In genomic region chr2:110104025-110104771, GRCh38 we compare ENCODE assay signal across 16 cellular contexts. TPM values are rescaled to one million over a fixed set of nuclear protein-coding genes. Genes with fewer than 3 reads are reported as not detected.
A peak's percentile ranks its signal among the peaks of the same experiment; 100 is the strongest.
DNase-seq lines count a peak whose midpoint lies in the region; ATAC-seq, FAIRE-seq and TF ChIP-seq lines count a peak whose summit lies in the region.
"Had no signal": no experiment of that assay in that cellular context is flagged by ENCODE, and none has a peak within 500 bp of the region (broad histone marks: within the 10 kb centered on the region; RNA-seq: fewer than 3 reads in every experiment).

No MANE protein-coding gene starts in this region.

- no peaks in the 10 kb centered on the region for H3K9me3 ChIP-seq in endothelial cell of umbilical vein (replicated peaks; ENCODE audit: control insufficient read depth, insufficient read depth, low read length)
- no peaks in the 10 kb centered on the region for H3K9me3 ChIP-seq in thyroid gland
- H3K9me3 ChIP-seq in naive thymus-derived CD4-positive, alpha-beta T cell (ENCODE audit: control insufficient read depth in 2 of 3, low read length in 3 of 3) = no peaks in the 10 kb centered on the region

- no peaks in the 10 kb centered on the region for H3K9me1 ChIP-seq in endothelial cell of umbilical vein (replicated peaks; ENCODE audit: control insufficient read depth, extremely low read depth, insufficient read depth, low read length)

- H3K4me2 ChIP-seq in endothelial cell of umbilical vein (ENCODE audit: insufficient read depth, low read length) = no peak overlapping the region

- peaks cover 0 to 19% (median 1%) of the 10 kb centered on the region in 7 donors for H3K4me1 Mint-ChIP-seq in naive thymus-derived CD4-positive, alpha-beta T cell

- no peak overlapping the region for H3K4me3 Mint-ChIP-seq in naive thymus-derived CD4-positive, alpha-beta T cell
- H3K4me3 Mint-ChIP-seq: naive thymus-derived CD8-positive, alpha-beta T cell; stimulated activated effector memory CD8-positive, alpha-beta T cell treated with anti-CD3 and anti-CD28 coated beads, Interleukin-12 subunit alpha, Interleukin-12 subunit beta, amount 100 ng/mL, for 72 hours had no signal

- no peak overlapping the region for H3K27ac Mint-ChIP-seq in naive thymus-derived CD4-positive, alpha-beta T cell
- H3K27ac Mint-ChIP-seq in activated naive CD4-positive, alpha-beta T cell treated with anti-CD3 and anti-CD28 coated beads, Interleukin-2, amount 50 U/mL, for 72 hours = no peak overlapping the region
- H3K27ac Mint-ChIP-seq: stimulated activated effector memory CD8-positive, alpha-beta T cell treated with anti-CD3 and anti-CD28 coated beads, Interleukin-12 subunit alpha, Interleukin-12 subunit beta, amount 100 ng/mL, for 72 hours had no signal

- peaks cover 88% of the 10 kb centered on the region for H3K4me1 ChIP-seq in endothelial cell of umbilical vein (ENCODE audit: control insufficient read depth, extremely low read depth, insufficient read depth, low read length)
- peaks cover 62 to 73% of the 10 kb centered on the region in 2 donors for H3K4me1 ChIP-seq in thyroid gland
- no peaks in the 10 kb centered on the region for H3K4me1 ChIP-seq in naive thymus-derived CD4-positive, alpha-beta T cell (ENCODE audit: control insufficient read depth in 2 of 2, insufficient read depth in 2 of 2, low read length in 2 of 2)

- CTCF ChIA-PET in endothelial cell of umbilical vein (lab: Charles Lee) = no interaction called here
- CTCF ChIA-PET in naive thymus-derived CD4-positive, alpha-beta T cell (lab: Charles Lee) = no interaction called here

- peaks cover 0 to 11% (median 3%) of the 10 kb centered on the region in 11 donors for H3K9me3 Mint-ChIP-seq in naive thymus-derived CD4-positive, alpha-beta T cell
- peaks cover 0 to 12% of the 10 kb centered on the region in 2 donors for H3K9me3 Mint-ChIP-seq in activated naive CD4-positive, alpha-beta T cell treated with anti-CD3 and anti-CD28 coated beads, Interleukin-2, amount 50 U/mL, for 72 hours
- H3K9me3 Mint-ChIP-seq: stimulated activated effector memory CD8-positive, alpha-beta T cell treated with anti-CD3 and anti-CD28 coated beads, Interleukin-12 subunit alpha, Interleukin-12 subunit beta, amount 100 ng/mL, for 72 hours had no signal

- intact Hi-C loops in endothelial cell of umbilical vein (cut with micrococcal nuclease) (no loop called here), thyroid gland (cut with DNase I) (no loop called here)
- intact Hi-C loops in naive thymus-derived CD4-positive, alpha-beta T cell (cut with micrococcal nuclease) = no loop called here

- H3K27me3 ChIP-seq in endothelial cell of umbilical vein (ENCODE audit: control insufficient read depth in 2 of 2, insufficient read depth in 2 of 2, low read length in 2 of 2) (no peaks in the 10 kb centered on the region), thyroid gland (no peaks in the 10 kb centered on the region)
- peaks cover 0 to 4% of the 10 kb centered on the region in 2 donors for H3K27me3 ChIP-seq in naive thymus-derived CD4-positive, alpha-beta T cell (ENCODE audit: control insufficient read depth in 2 of 2, insufficient read depth in 2 of 2, low read length in 2 of 2)

- POLR2A ChIA-PET in endothelial cell of umbilical vein (lab: Charles Lee) = no interaction called here
- POLR2A ChIA-PET in naive thymus-derived CD4-positive, alpha-beta T cell (lab: Charles Lee) = no interaction called here

- WGBS in thyroid gland, 2 donors = 33 to 43% methylated on average over 10 of the region's 10 CpGs

- no peak for TF ChIP-seq POLR2A in endothelial cell of umbilical vein (IDR thresholded peaks at IDR 0.05; ENCODE audit: low read depth, low read length)
- TF ChIP-seq POLR2A in thyroid gland (IDR thresholded peaks at IDR 0.05) = peak in 1 of 2 donors; percentile 62

- no peaks in the 10 kb centered on the region for H4K20me1 ChIP-seq in endothelial cell of umbilical vein (replicated peaks; ENCODE audit: control insufficient read depth, extremely low read depth, insufficient read depth, low read length)

- H3K27ac ChIP-seq in endothelial cell of umbilical vein (ENCODE audit: insufficient read depth, low read depth, low read length) = peak overlapping the region; percentile 95
- H3K27ac ChIP-seq in thyroid gland = peak overlapping the region; percentile 77 to 96 (median 95)
- H3K27ac ChIP-seq in naive thymus-derived CD4-positive, alpha-beta T cell (ENCODE audit: low read depth, low read length) = no peak overlapping the region
- H3K27ac ChIP-seq: 22Rv1 had no signal

- FAIRE-seq in endothelial cell of umbilical vein (lab: Jason Lieb, UNC) = no peak
- FAIRE-seq: G401.6 had no signal

- dilution Hi-C loops in endothelial cell of umbilical vein (cut with MboI; ENCODE audit: extremely low pct_ligation_motif_present, low sequenced_read_pairs) = no loop called here

- H3K27me3 Mint-ChIP-seq in naive thymus-derived CD4-positive, alpha-beta T cell = peaks cover 34 to 69% (median 54%) of the 10 kb centered on the region in 5 donors

- ATAC-seq in naive thymus-derived CD4-positive, alpha-beta T cell = no peak
- no peak for ATAC-seq in activated naive CD4-positive, alpha-beta T cell treated with anti-CD3 and anti-CD28 coated beads, Interleukin-2, amount 50 U/mL, for 72 hours
- ATAC-seq: naive thymus-derived CD8-positive, alpha-beta T cell; stimulated activated effector memory CD8-positive, alpha-beta T cell treated with anti-CD3 and anti-CD28 coated beads, Interleukin-12 subunit alpha, Interleukin-12 subunit beta, amount 100 ng/mL, for 72 hours had no signal

- H3K4me3 ChIP-seq in endothelial cell of umbilical vein (replicated peaks in 1 of 3; ENCODE audit: insufficient read depth in 1 of 3, low read depth in 1 of 3, low read length in 3 of 3) (no peak overlapping the region), thyroid gland (replicated peaks in 1 of 3) (no peak overlapping the region)
- H3K4me3 ChIP-seq in naive thymus-derived CD4-positive, alpha-beta T cell (ENCODE audit: low read length) = no peak overlapping the region

- H3K9ac ChIP-seq in endothelial cell of umbilical vein (replicated peaks; ENCODE audit: extremely low read depth, insufficient read depth, low read length) = no peak overlapping the region

- no peak overlapping the region for H2AFZ ChIP-seq in endothelial cell of umbilical vein (ENCODE audit: low read depth, low read length)

- TF ChIP-seq CTCF in endothelial cell of umbilical vein (IDR thresholded peaks at IDR 0.05; ENCODE audit: extremely low read depth in 1 of 2, insufficient read depth in 1 of 2, low read depth in 1 of 2, low read length in 2 of 2) = no peak
- no peak for TF ChIP-seq CTCF in thyroid gland (IDR thresholded peaks at IDR 0.05)

- BruUV-seq in endothelial cell of umbilical vein (replicated peaks; lab: Mats Ljungman, UMichigan) = no TSS peak

- H3K36me3 Mint-ChIP-seq in naive thymus-derived CD4-positive, alpha-beta T cell = peaks cover 0 to 4% (median 3%) of the 10 kb centered on the region in 5 donors
- peaks cover 0 to 12% of the 10 kb centered on the region in 2 donors for H3K36me3 Mint-ChIP-seq in activated naive CD4-positive, alpha-beta T cell treated with anti-CD3 and anti-CD28 coated beads, Interleukin-2, amount 50 U/mL, for 72 hours
- H3K36me3 Mint-ChIP-seq: stimulated activated effector memory CD8-positive, alpha-beta T cell treated with anti-CD3 and anti-CD28 coated beads, Interleukin-12 subunit alpha, Interleukin-12 subunit beta, amount 100 ng/mL, for 72 hours had no signal

- DNase-seq in NCI-H1417 (lab: John Stamatoyannopoulos, UW) (peak in 2 of 3 experiments; percentile 30 to 85), NCI-H1417 treated with DMSO at 0.1 percent for 48 hours (lab: John Stamatoyannopoulos, UW) (no peak), NCI-H510A treated with DMSO at 0.1 percent for 48 hours (lab: John Stamatoyannopoulos, UW) (peak; percentile 92), endothelial cell of umbilical vein (ENCODE audit: low read depth, low spot score) (no peak), thyroid gland (peak; percentile 87 to 88), HuH-7 (ENCODE audit: low spot score) (no peak)
- no peak for DNase-seq in naive thymus-derived CD4-positive, alpha-beta T cell
- no peak for DNase-seq in activated naive CD4-positive, alpha-beta T cell treated with anti-CD3 and anti-CD28 coated beads, Interleukin-2, amount 50 U/mL, for 72 hours (ENCODE audit: low spot score in 2 of 2)
- DNase-seq: activated CD4-positive, alpha-beta T cell treated with anti-CD3 and anti-CD28 coated beads for 1 hour; cortex of kidney; GOT3; naive thymus-derived CD8-positive, alpha-beta T cell; SIG-M5 had no signal

- H3K36me3 ChIP-seq in endothelial cell of umbilical vein (ENCODE audit: control insufficient read depth in 2 of 2, extremely low read depth in 1 of 2, insufficient read depth in 2 of 2, low read length in 2 of 2) = peaks cover 0 to 6% of the 10 kb centered on the region in 2 experiments
- no peaks in the 10 kb centered on the region for H3K36me3 ChIP-seq in thyroid gland
- H3K36me3 ChIP-seq in naive thymus-derived CD4-positive, alpha-beta T cell (ENCODE audit: control insufficient read depth in 2 of 3, insufficient read depth in 3 of 3, low read length in 3 of 3) = no peaks in the 10 kb centered on the region

- peaks cover 48% of the 10 kb centered on the region for H3K79me2 ChIP-seq in endothelial cell of umbilical vein (ENCODE audit: control insufficient read depth, insufficient read depth, low read length)

TF ChIP-seq in endothelial cell of umbilical vein, 7 proteins besides CTCF, POLR2A, EP300 and RAD21 (continues in another document):
- TF ChIP-seq FOS (IDR thresholded peaks at IDR 0.05; ENCODE audit: borderline replicate concordance, insufficient read depth, low read length) = no peak
- no peak for TF ChIP-seq POLR2AphosphoS5 (IDR thresholded peaks at IDR 0.05; ENCODE audit: insufficient read depth, low read depth, low read length)
- no peak for TF ChIP-seq MAX (IDR thresholded peaks at IDR 0.05; ENCODE audit: insufficient read depth, insufficient read length)

RNA-seq across cellular contexts. Expression of gene MALL, which starts 11.4 kb away (rescaled TPM):
- total RNA-seq in endothelial cell of umbilical vein (104 and 114 TPM in 2 replicates), thyroid gland (10 to 100 TPM; 13.3 to 54.4 (median 25.0) TPM)
- polyA plus RNA-seq in endothelial cell of umbilical vein = 26.3 and 31.5 TPM in 2 replicates
- polyA plus RNA-seq in endothelial cell of umbilical vein (2011; cell fraction: cytosol; rRNA removed) = 28.8 and 29.6 TPM in 2 replicates
- polyA plus RNA-seq in endothelial cell of umbilical vein (2011; cell fraction: nucleus; rRNA removed) = 11.2 and 12.9 TPM in 2 replicates
- polyA plus RNA-seq in endothelial cell of umbilical vein (2012) = 34.5 and 67.0 TPM in 2 replicates
- polyA minus RNA-seq in endothelial cell of umbilical vein = 23.2 and 26.4 TPM in 2 replicates
- polyA minus RNA-seq in endothelial cell of umbilical vein (2011; cell fraction: cytosol; rRNA and poly(A)+ RNA removed) = not detected
- 6.7 and 7.4 TPM in 2 replicates for polyA minus RNA-seq in endothelial cell of umbilical vein (2011; cell fraction: nucleus; rRNA and poly(A)+ RNA removed)
- under 1 TPM in 1 of 5 experiments, not detected in 4; 0.46 TPM for total RNA-seq in naive thymus-derived CD4-positive, alpha-beta T cell
- not detected for polyA plus RNA-seq in naive thymus-derived CD4-positive, alpha-beta T cell
- not detected for total RNA-seq in activated naive CD4-positive, alpha-beta T cell treated with anti-CD3 and anti-CD28 coated beads, Interleukin-2, amount 50 U/mL, for 72 hours
- polyA plus RNA-seq: naive thymus-derived CD8-positive, alpha-beta T cell had no signal

Comparison
In these comparisons a context has a peak if more than half of its experiments do, and no peak if none do; other contexts are left out.
1. DNase-seq: peak in NCI-H1417 (2 of 3), NCI-H510A treated with DMSO at 0.1 percent for 48 hours (single experiment) and thyroid gland (2 of 2); none in NCI-H1417 treated with DMSO at 0.1 percent for 48 hours (single experiment), endothelial cell of umbilical vein (single experiment), HuH-7 (single experiment), naive thymus-derived CD4-positive, alpha-beta T cell (0 of 9) and activated naive CD4-positive, alpha-beta T cell treated with anti-CD3 and anti-CD28 coated beads, Interleukin-2, amount 50 U/mL, for 72 hours (0 of 2).
2. RNA of gene MALL, which starts 11.4 kb away (total RNA-seq): 104 to 114 TPM in endothelial cell of umbilical vein and 13.3 to 54.4 TPM in thyroid gland; 0.46 TPM in naive thymus-derived CD4-positive, alpha-beta T cell and not detected in activated naive CD4-positive, alpha-beta T cell treated with anti-CD3 and anti-CD28 coated beads, Interleukin-2, amount 50 U/mL, for 72 hours; every median in the first group is over 4 times any median in the second.